In genomic region chr11:133835258-133836075, GRCh38 we compare ENCODE assay signal across 7 cellular contexts. TPM values are rescaled to one million over a fixed set of nuclear protein-coding genes. Genes with fewer than 3 reads are reported as not detected.
DNase-seq lines count a peak whose midpoint lies in the region; ATAC-seq and TF ChIP-seq lines count a peak whose summit lies in the region.

No MANE protein-coding gene starts in this region.

- intact Hi-C loops in spleen (cut with DNase I; ENCODE audit: low total_unique reads), result loop anchor here (5.0 to 10.0 kb wide), 3 partner anchors 671 to 753 kb away; no protein-coding TSS in a partner anchor

- H3K27ac ChIP-seq in spleen, result no peak overlapping the region

- H3K9me3 ChIP-seq in spleen, result peaks cover 0 to 11% (median 6%) of the 10 kb centered on the region in 8 donors

- H3K27me3 ChIP-seq in spleen (replicated peaks in 1 of 7), result peaks cover 0 to 21% (median 4%) of the 10 kb centered on the region in 7 donors

- peak; percentile 76 for DNase-seq in DMS79 treated with DMSO at 0.1 percent for 48 hours (lab: John Stamatoyannopoulos, UW)
- DNase-seq in NCI-H2171 treated with DMSO at 0.1 percent for 48 hours (lab: John Stamatoyannopoulos, UW), result peak; percentile 50
- peak; percentile 49 for DNase-seq in hepatic stellate cell (ENCODE audit: low spot score)
- no peak for DNase-seq in spleen

- H3K4me1 Mint-ChIP-seq in activated naive CD4-positive, alpha-beta T cell treated with anti-CD3 and anti-CD28 coated beads, Interleukin-2, amount 50 U/mL, for 24 hours, result peaks cover 4% of the 10 kb centered on the region

- H3K27me3 Mint-ChIP-seq in activated naive CD4-positive, alpha-beta T cell treated with anti-CD3 and anti-CD28 coated beads, Interleukin-2, amount 50 U/mL, for 24 hours, result peaks cover 17% of the 10 kb centered on the region

- TF ChIP-seq POLR2A in spleen (IDR thresholded peaks at IDR 0.05), result no peak

- no peak overlapping the region for H3K4me3 ChIP-seq in spleen

- peak overlapping the region; percentile 52 for H3K27ac Mint-ChIP-seq in activated naive CD4-positive, alpha-beta T cell treated with anti-CD3 and anti-CD28 coated beads, Interleukin-2, amount 50 U/mL, for 24 hours

- no peaks in the 10 kb centered on the region for H3K9me3 Mint-ChIP-seq in activated naive CD4-positive, alpha-beta T cell treated with anti-CD3 and anti-CD28 coated beads, Interleukin-2, amount 50 U/mL, for 24 hours

- WGBS in spleen, 5 donors, result 34 to 39% (median 37%) methylated on average over 15 of the region's 15 CpGs

- no peaks in the 10 kb centered on the region for H3K36me3 ChIP-seq in spleen

- H3K4me3 Mint-ChIP-seq in activated naive CD4-positive, alpha-beta T cell treated with anti-CD3 and anti-CD28 coated beads, Interleukin-2, amount 50 U/mL, for 24 hours, result no peak overlapping the region

- peak; percentile 86 for ATAC-seq in GM19035 (IDR thresholded peaks at IDR 0.05; ENCODE audit: unreplicated experiment)
- peak; percentile 94 for ATAC-seq in HG03103 (IDR thresholded peaks at IDR 0.05; ENCODE audit: low read depth, unreplicated experiment)

- H3K4me1 ChIP-seq in spleen, result no peaks in the 10 kb centered on the region

- peak; percentile 13 to 77 (median 65) for TF ChIP-seq CTCF in spleen (IDR thresholded peaks at IDR 0.05 in 8 of 11, conservative IDR thresholded peaks at IDR 0.05 in 3 of 11)

- no peaks in the 10 kb centered on the region for H3K36me3 Mint-ChIP-seq in activated naive CD4-positive, alpha-beta T cell treated with anti-CD3 and anti-CD28 coated beads, Interleukin-2, amount 50 U/mL, for 24 hours

RNA-seq across cellular contexts. Expression of gene SPATA19, which starts 9.8 kb away (rescaled TPM):
- total RNA-seq in spleen, result not detected
- polyA plus RNA-seq in spleen, result under 1 TPM in 1 of 3 donors, not detected in 2; 0.15 TPM
